Comparison of ENCODE assay signal across 18 cellular contexts in the genomic region with DNA sequence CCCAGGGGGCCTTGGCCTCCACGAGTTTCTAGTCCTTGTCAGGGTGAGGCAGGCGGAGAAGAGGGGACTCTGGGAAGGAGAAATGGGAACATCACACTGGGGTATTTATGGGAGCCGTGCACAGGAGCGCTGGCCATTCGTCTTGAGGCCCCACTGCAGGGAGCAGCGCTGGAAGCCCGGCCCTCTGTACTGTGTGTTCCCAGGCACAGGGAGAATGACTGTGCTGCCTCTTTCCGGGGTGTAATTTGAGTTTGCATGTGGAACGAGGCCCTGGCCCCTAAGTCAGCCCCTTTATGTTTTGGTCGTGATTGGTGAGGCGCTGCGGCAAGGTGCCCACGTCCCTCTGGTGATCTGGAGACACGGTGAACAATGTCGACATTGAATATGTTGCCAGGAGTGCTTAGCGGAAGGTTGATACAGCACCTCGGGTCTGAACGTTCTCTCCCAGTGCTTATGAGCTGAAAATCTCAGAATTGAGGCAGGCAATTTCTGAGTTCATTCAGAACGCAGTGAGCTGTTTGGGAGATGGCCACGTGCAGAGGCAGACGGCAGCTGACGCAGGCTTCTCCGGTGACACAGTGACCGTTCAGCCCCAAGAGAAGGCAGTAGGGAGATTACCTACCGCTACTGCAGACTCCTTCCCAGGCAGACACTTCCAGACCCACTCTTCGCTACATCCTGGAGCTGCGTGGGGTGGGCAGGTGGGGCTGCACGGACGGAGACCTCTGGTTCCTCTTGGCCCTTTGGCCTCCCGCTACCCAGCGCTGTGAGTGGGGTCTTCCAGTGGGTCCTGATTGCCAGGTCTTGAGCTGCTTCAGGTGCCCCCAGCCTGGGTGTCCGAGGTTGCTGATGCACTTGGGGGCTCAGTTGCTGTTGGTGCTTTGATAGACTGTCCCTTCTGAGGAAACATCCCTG.
"Had no signal": no experiment of that assay in that cellular context is flagged by ENCODE, and none has a peak within 500 bp of the region (broad histone marks: within the 10 kb centered on the region; RNA-seq: fewer than 3 reads in every experiment).

No MANE protein-coding gene starts in this region.

- H3K4me3 ChIP-seq: left lung, right lobe of liver, skin epidermis, stomach, thoracic aorta, vagina had no signal

- H3K4me1 ChIP-seq: left lung, right lobe of liver, stomach, vagina had no signal

- DNase-seq: activated B cell treated with CpG ODN at 0.5 μM for 24 hours; activated CD4-positive, alpha-beta memory T cell treated with anti-CD3 and anti-CD28 coated beads for 36 hours; activated CD4-positive, alpha-beta T cell treated with anti-CD3 and anti-CD28 coated beads for 48 hours; activated effector memory CD4-positive, alpha-beta T cell treated with anti-CD3 and anti-CD28 coated beads, Interleukin-2, amount 50 U/mL, for 16 hours; activated naive CD4-positive, alpha-beta T cell treated with anti-CD3 and anti-CD28 coated beads, Interleukin-2, amount 10 ng/mL, durations not matched to agents 7 days and 5 days; activated T-cell treated with anti-CD3 and anti-CD28 coated beads, Interleukin-2, amount 50 U/mL, for 72 hours; cortex of kidney; kidney; left lung; right lobe of liver; stimulated activated CD4-positive, alpha-beta T cell treated with anti-CD3 and anti-CD28 coated beads, Interleukin-1b, Interleukin-23, amount 100 ng/mL, for 48 hours; stomach; T-helper 9 cell had no signal

- FAIRE-seq: kidney had no signal

- ATAC-seq: activated T-cell treated with anti-CD3 and anti-CD28 coated beads, Interleukin-2, amount 50 U/mL, for 72 hours; left lung; right lobe of liver had no signal

- H3K36me3 ChIP-seq: left lung, right lobe of liver, stomach, thoracic aorta, vagina had no signal

- H3K27ac ChIP-seq: epithelial cell of prostate, left lung, parathyroid adenoma, right lobe of liver, skin epidermis, stomach, thoracic aorta, vagina had no signal

- H3K79me2 ChIP-seq: parathyroid adenoma had no signal

- H3K9me3 ChIP-seq: right lobe of liver, thoracic aorta, vagina had no signal

- H3K27me3 ChIP-seq: right lobe of liver, vagina had no signal

- H3K9ac ChIP-seq: parathyroid adenoma had no signal

- H2AFZ ChIP-seq: parathyroid adenoma had no signal
